1 cellular context compared by ENCODE assay signal in the genomic region with DNA sequence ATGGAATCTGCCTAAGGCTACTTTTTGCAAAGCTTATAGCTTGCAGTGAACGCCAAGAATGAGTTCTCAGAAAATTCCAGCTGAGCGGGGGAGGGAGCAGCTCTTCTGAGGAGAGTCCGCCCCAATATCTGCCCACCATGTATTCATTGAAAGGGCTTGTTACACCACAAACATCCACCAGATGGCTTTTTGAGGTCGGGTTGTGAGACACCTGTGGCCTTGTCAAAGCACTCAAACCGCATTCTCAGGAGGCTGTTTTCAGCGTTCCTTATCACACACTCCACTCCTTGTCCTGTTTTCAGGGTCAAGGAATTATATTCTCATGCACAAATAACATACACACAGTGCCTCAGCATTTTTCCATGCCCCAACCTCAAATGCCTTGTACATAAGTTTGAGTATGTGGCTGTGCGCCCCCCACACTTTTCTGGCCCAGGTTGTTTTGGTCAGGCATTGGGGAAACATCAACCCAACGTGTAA.
TF ChIP-seq lines count a peak whose summit lies in the region.

No MANE protein-coding gene starts in this region.

TF ChIP-seq in K562, 482 proteins besides CTCF, POLR2A, EP300 and RAD21 (continued from another document and continues in another):
- TF ChIP-seq, protein P1, sequence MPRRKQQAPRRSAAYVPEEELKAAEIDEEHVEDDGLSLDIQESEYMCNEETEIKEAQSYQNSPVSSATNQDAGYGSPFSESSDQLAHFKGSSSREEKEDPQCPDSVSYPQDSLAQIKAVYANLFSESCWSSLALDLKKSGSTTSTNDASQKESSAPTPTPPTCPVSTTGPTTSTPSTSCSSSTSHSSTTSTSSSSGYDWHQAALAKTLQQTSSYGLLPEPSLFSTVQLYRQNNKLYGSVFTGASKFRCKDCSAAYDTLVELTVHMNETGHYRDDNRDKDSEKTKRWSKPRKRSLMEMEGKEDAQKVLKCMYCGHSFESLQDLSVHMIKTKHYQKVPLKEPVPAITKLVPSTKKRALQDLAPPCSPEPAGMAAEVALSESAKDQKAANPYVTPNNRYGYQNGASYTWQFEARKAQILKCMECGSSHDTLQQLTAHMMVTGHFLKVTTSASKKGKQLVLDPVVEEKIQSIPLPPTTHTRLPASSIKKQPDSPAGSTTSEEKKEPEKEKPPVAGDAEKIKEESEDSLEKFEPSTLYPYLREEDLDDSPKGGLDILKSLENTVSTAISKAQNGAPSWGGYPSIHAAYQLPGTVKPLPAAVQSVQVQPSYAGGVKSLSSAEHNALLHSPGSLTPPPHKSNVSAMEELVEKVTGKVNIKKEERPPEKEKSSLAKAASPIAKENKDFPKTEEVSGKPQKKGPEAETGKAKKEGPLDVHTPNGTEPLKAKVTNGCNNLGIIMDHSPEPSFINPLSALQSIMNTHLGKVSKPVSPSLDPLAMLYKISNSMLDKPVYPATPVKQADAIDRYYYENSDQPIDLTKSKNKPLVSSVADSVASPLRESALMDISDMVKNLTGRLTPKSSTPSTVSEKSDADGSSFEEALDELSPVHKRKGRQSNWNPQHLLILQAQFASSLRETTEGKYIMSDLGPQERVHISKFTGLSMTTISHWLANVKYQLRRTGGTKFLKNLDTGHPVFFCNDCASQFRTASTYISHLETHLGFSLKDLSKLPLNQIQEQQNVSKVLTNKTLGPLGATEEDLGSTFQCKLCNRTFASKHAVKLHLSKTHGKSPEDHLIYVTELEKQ (CRISPR knock-in tag; IDR thresholded peaks at IDR 0.05), result no peak
- TF ChIP-seq POLR2B (IDR thresholded peaks at IDR 0.05; ENCODE audit: low read depth, partially characterized antibody), result no peak
- TF ChIP-seq ZNF146 (CRISPR knock-in tag; IDR thresholded peaks at IDR 0.05; ENCODE audit: unreplicated experiment), result no peak
- peak; percentile 71 for TF ChIP-seq SMARCE1 (IDR thresholded peaks at IDR 0.05)
- TF ChIP-seq MBD1 (CRISPR knock-in tag; IDR thresholded peaks at IDR 0.05), result 0 out of 2 replicates have a peak, but pooled peaks have one; percentile 39
- peak; percentile 88 for TF ChIP-seq ZEB2 (IDR thresholded peaks at IDR 0.05)
- TF ChIP-seq FOS (IDR thresholded peaks at IDR 0.05; ENCODE audit: extremely low read depth, insufficient read length), result no peak
- no peak for TF ChIP-seq SAFB (IDR thresholded peaks at IDR 0.05; ENCODE audit: borderline replicate concordance, low read depth, low read length)
- TF ChIP-seq POLR3A (IDR thresholded peaks at IDR 0.05; ENCODE audit: borderline replicate concordance, extremely low read depth, insufficient read depth, insufficient read length), result no peak
- no peak for TF ChIP-seq ZBTB34 (CRISPR knock-in tag; IDR thresholded peaks at IDR 0.05)
- no peak for TF ChIP-seq LCOR (CRISPR knock-in tag; IDR thresholded peaks at IDR 0.05)
- TF ChIP-seq ZFX (CRISPR knock-in tag; IDR thresholded peaks at IDR 0.05), result peak; percentile 38; the same call in 1 of the 2 replicates
- TF ChIP-seq RNF2 (IDR thresholded peaks at IDR 0.05), result no peak; the same call in 1 of the 2 replicates
- TF ChIP-seq ZNF12 (CRISPR knock-in tag; IDR thresholded peaks at IDR 0.05), result no peak
- no peak for TF ChIP-seq ZNF239 (CRISPR knock-in tag; IDR thresholded peaks at IDR 0.05)
- TF ChIP-seq PRDM10 (IDR thresholded peaks at IDR 0.05; ENCODE audit: partially characterized antibody), result peak; percentile 49
- no peak for TF ChIP-seq RREB1 (CRISPR knock-in tag; IDR thresholded peaks at IDR 0.05)
- TF ChIP-seq MEF2A (IDR thresholded peaks at IDR 0.05; ENCODE audit: control insufficient read depth, low read depth, low read length), result no peak
